1 cellular context compared by ENCODE assay signal in genomic region chr20:46121531-46121930, GRCh38.
TF ChIP-seq lines count a peak whose summit lies in the region.

No MANE protein-coding gene starts in this region.

TF ChIP-seq in endothelial cell of umbilical vein, 7 proteins besides CTCF, POLR2A, EP300 and RAD21:
- TF ChIP-seq GATA2 (IDR thresholded peaks at IDR 0.05; ENCODE audit: insufficient read depth, insufficient read length, low read depth, low read length) (no peak), EZH2 (IDR thresholded peaks at IDR 0.05; ENCODE audit: borderline replicate concordance, low read depth, low read length, severe bottlenecking) (no peak)
